8 cellular contexts compared by ENCODE assay signal in genomic region chr14:91060472-91061308, GRCh38. TPM values are rescaled to one million over a fixed set of nuclear protein-coding genes. Genes with fewer than 3 reads are reported as not detected.
A peak's percentile ranks its signal among the peaks of the same experiment; 100 is the strongest.
DNase-seq lines count a peak whose midpoint lies in the region; ATAC-seq lines count a peak whose summit lies in the region.

Gene RPS6KA5 (minus strand): TSS chr14:91060641. CDS start chr14:91060434, 207 bp downstream.

- DNase-seq in C1 segment of cervical spinal cord (lab: John Stamatoyannopoulos, UW) (peak; percentile 97 to 100 (median 99)), NCI-H748 treated with DMSO at 0.1 percent for 48 hours (lab: John Stamatoyannopoulos, UW) (peak; percentile 100), dedifferentiated amniotic fluid mesenchymal stem cell (ENCODE audit: extremely low spot score) (peak; percentile 100), left lobe of liver (ENCODE audit: low spot score) (peak; percentile 100)
- DNase-seq in activated CD4-positive, alpha-beta T cell treated with anti-CD3 and anti-CD28 coated beads, Interleukin-2, amount 50 U/mL, for 24 hours (ENCODE audit: low read depth in 1 of 2, low spot score in 1 of 2): peak; percentile 95 to 100
- DNase-seq in stimulated activated CD4-positive, alpha-beta T cell treated with anti-CD3 and anti-CD28 coated beads, Interleukin-2, amount 100 ng/mL, for 4 hours (ENCODE audit: low read depth): peak; percentile 100

- ATAC-seq in GM19372 (IDR thresholded peaks at IDR 0.05; ENCODE audit: low read depth, unreplicated experiment): peak; percentile 78
- ATAC-seq in HG03558 (IDR thresholded peaks at IDR 0.05; ENCODE audit: extremely low read depth, unreplicated experiment): peak; percentile 67
- peak; percentile 90 for ATAC-seq in left lobe of liver

RNA-seq across cellular contexts. Expression of gene RPS6KA5, which starts in this region (rescaled TPM):
- total RNA-seq in left lobe of liver: 1.4 TPM

Comparison
In these comparisons a context has a peak if more than half of its experiments do, and no peak if none do; other contexts are left out.
1. Peak in every context shown above with its lines: DNase-seq and ATAC-seq.